In the genomic region with DNA sequence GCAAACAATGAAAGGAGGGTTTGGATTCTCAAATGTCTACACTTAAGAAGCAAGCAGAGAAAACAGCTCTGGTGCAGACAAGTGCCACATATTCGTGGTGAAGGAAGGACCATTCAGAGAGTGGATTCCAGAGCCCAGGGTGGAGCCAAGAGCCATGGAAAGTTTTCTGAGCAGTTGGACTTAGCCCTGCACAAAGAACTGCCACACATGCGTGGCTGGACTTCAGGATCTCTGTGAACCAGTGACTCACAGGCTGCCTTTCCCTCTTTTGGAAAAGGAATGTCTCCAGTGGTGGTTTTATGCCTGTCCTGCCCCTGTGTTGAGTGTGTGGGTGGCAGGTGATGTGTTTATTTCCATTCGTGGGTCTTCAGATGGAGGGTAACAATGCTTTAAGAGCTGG, we compare ENCODE assay signal across 23 cellular contexts.
"Had no signal": no experiment of that assay in that cellular context is flagged by ENCODE, and none has a peak within 500 bp of the region (broad histone marks: within the 10 kb centered on the region; RNA-seq: fewer than 3 reads in every experiment).

No MANE protein-coding gene starts in this region.

- DNase-seq: activated B cell treated with CpG ODN at 0.5 μM for 24 hours; activated CD4-positive, alpha-beta T cell treated with anti-CD3 and anti-CD28 coated beads for 36 hours; activated CD4-positive, alpha-beta T cell treated with anti-CD3 and anti-CD28 coated beads, Interleukin-2, amount 50 U/mL, for 4 hours; activated CD8-positive, alpha-beta memory T cell treated with anti-CD3 and anti-CD28 coated beads for 24 hours; activated CD8-positive, alpha-beta memory T cell treated with anti-CD3 and anti-CD28 coated beads, Interleukin-2, amount 50 U/mL, for 48 hours; activated naive CD4-positive, alpha-beta T cell; activated T-cell treated with anti-CD3 and anti-CD28 coated beads, Interleukin-2, amount 50 U/mL, for 4 hours; adrenal gland; cerebellar nuclear complex; foreskin fibroblast; heart right ventricle; kidney; naive thymus-derived CD8-positive, alpha-beta T cell; posterior cingulate gyrus; retina; spleen; stimulated activated CD4-positive, alpha-beta T cell treated with anti-CD3 and anti-CD28 coated beads, Interleukin-4, amount 100 ng/mL, for 24 hours; stimulated activated naive CD4-positive, alpha-beta T cell treated with Interleukin-2 at 50 U/mL for 16 hours; T-helper 17 cell had no signal

- H3K9me3 ChIP-seq: adrenal gland, ascending aorta, heart right ventricle, spleen had no signal

- H3K27ac ChIP-seq: adrenal gland, ascending aorta, coronary artery, heart right ventricle, neural progenitor cell, spleen had no signal

- H3K36me3 ChIP-seq: adrenal gland, ascending aorta, heart right ventricle, neural progenitor cell, spleen had no signal

- H3K4me1 ChIP-seq: adrenal gland, ascending aorta, heart right ventricle, neural progenitor cell, spleen had no signal

- H3K27me3 ChIP-seq: adrenal gland, ascending aorta, neural progenitor cell had no signal

- H3K9ac ChIP-seq: neural progenitor cell had no signal

- H3K4me3 ChIP-seq: adrenal gland, ascending aorta, coronary artery, heart right ventricle, neural progenitor cell, spleen had no signal

- ATAC-seq: activated CD4-positive, alpha-beta T cell treated with anti-CD3 and anti-CD28 coated beads for 36 hours; activated T-cell treated with anti-CD3 and anti-CD28 coated beads, Interleukin-2, amount 50 U/mL, for 4 hours; left lobe of liver; naive thymus-derived CD8-positive, alpha-beta T cell; T-helper 17 cell had no signal

- H3K4me2 ChIP-seq: neural progenitor cell had no signal
